Comparison of ENCODE assay signal across 22 cellular contexts in genomic region chr5:150347003-150347402, GRCh38. TPM values are rescaled to one million over a fixed set of nuclear protein-coding genes. Genes with fewer than 3 reads are reported as not detected.
DNase-seq lines count a peak whose midpoint lies in the region; ATAC-seq and TF ChIP-seq lines count a peak whose summit lies in the region.
"Had no signal": no experiment of that assay in that cellular context is flagged by ENCODE, and none has a peak within 500 bp of the region (broad histone marks: within the 10 kb centered on the region; RNA-seq: fewer than 3 reads in every experiment).

No MANE protein-coding gene starts in this region.

- peak overlapping the region; percentile 50 to 77 (median 64) for H3K4me2 ChIP-seq in BLaER1 treated with 17β-estradiol and CSF1 and Interleukin-3, amounts not matched to agents 10 nM and 100 nM
- H3K4me2 ChIP-seq: SK-N-SH had no signal

- ATAC-seq in HG03196 (IDR thresholded peaks at IDR 0.05; ENCODE audit: unreplicated experiment) (no peak), HG02763 (IDR thresholded peaks at IDR 0.05; ENCODE audit: unreplicated experiment) (no peak)
- no peak for ATAC-seq in activated T-cell treated with anti-CD3 and anti-CD28 coated beads, Interleukin-2, amount 50 U/mL, for 4 hours
- ATAC-seq: CD8-positive, alpha-beta T cell; PC-3 had no signal

- H4K20me1 ChIP-seq in BLaER1 treated with 17β-estradiol and CSF1 and Interleukin-3, amounts not matched to agents 10 nM and 100 nM: 0 out of 22 replicates have a peak, but pooled peaks cover 0 to 6% (median 0%) of the 10 kb centered on the region in 11 experiments

- peaks cover 31 to 67% (median 53%) of the 10 kb centered on the region in 10 experiments for H3K4me1 ChIP-seq in BLaER1 treated with 17β-estradiol and CSF1 and Interleukin-3, amounts not matched to agents 10 nM and 100 nM
- H3K4me1 ChIP-seq: Caco-2 had no signal

- TF ChIP-seq POLR2A in NB4 (IDR thresholded peaks at IDR 0.05; ENCODE audit: extremely low read depth, insufficient read length): no peak

- H3K27me3 Mint-ChIP-seq in neural crest cell (ENCODE audit: low read depth): no peaks in the 10 kb centered on the region
- H3K27me3 Mint-ChIP-seq in activated T-cell treated with anti-CD3 and anti-CD28 coated beads, Interleukin-2, amount 50 U/mL, for 4 hours (ENCODE audit: low read depth): peaks cover 2% of the 10 kb centered on the region

- no peaks in the 10 kb centered on the region for H3K9me3 Mint-ChIP-seq in neural crest cell
- no peaks in the 10 kb centered on the region for H3K9me3 Mint-ChIP-seq in activated T-cell treated with anti-CD3 and anti-CD28 coated beads, Interleukin-2, amount 50 U/mL, for 4 hours
- H3K9me3 Mint-ChIP-seq: CD8-positive, alpha-beta T cell; HFFc6 had no signal

- H3K36me3 Mint-ChIP-seq in neural crest cell (ENCODE audit: low read depth): no peaks in the 10 kb centered on the region
- H3K36me3 Mint-ChIP-seq in activated T-cell treated with anti-CD3 and anti-CD28 coated beads, Interleukin-2, amount 50 U/mL, for 4 hours (ENCODE audit: insufficient read depth): no peaks in the 10 kb centered on the region
- H3K36me3 Mint-ChIP-seq: CD8-positive, alpha-beta T cell had no signal

- H3K4me3 Mint-ChIP-seq in neural crest cell: no peak overlapping the region
- H3K4me3 Mint-ChIP-seq in activated T-cell treated with anti-CD3 and anti-CD28 coated beads, Interleukin-2, amount 50 U/mL, for 4 hours: no peak overlapping the region
- H3K4me3 Mint-ChIP-seq: CD8-positive, alpha-beta T cell; HFFc6 had no signal

- H3K27ac Mint-ChIP-seq in neural crest cell (ENCODE audit: unreplicated experiment): peak overlapping the region; percentile 82
- H3K27ac Mint-ChIP-seq: CD8-positive, alpha-beta T cell; HFFc6 had no signal

- TF ChIP-seq CTCF in NB4 (IDR thresholded peaks at IDR 0.05; ENCODE audit: low read depth, low read length): no peak
- no peak for TF ChIP-seq CTCF in choroid plexus epithelial cell (conservative IDR thresholded peaks at IDR 0.05; ENCODE audit: low read depth, low read length)
- TF ChIP-seq CTCF in neural crest cell (conservative IDR thresholded peaks at IDR 0.05): no peak

- H3K9me3 ChIP-seq in BLaER1 treated with 17β-estradiol and CSF1 and Interleukin-3, amounts not matched to agents 10 nM and 100 nM (replicated peaks in 1 of 11): no peaks in the 10 kb centered on the region
- H3K9me3 ChIP-seq: Caco-2, HAP-1, SK-N-SH had no signal

- DNase-seq in NB4 (ENCODE audit: low read depth) (peak; percentile 91), choroid plexus epithelial cell (ENCODE audit: low read depth) (peak; percentile 39), neural crest cell (ENCODE audit: low read depth, low spot score) (no peak)
- no peak for DNase-seq in activated CD8-positive, alpha-beta memory T cell treated with anti-CD3 and anti-CD28 coated beads, Interleukin-2, amount 50 U/mL, for 4 hours
- DNase-seq in activated T-cell treated with anti-CD3 and anti-CD28 coated beads, Interleukin-2, amount 50 U/mL, for 4 hours: no peak
- DNase-seq: C1 segment of cervical spinal cord; Caco-2; CD8-positive, alpha-beta T cell; GOT3; HFFc6; Kasumi-1; NCI-H1105 treated with DMSO at 0.1 percent for 48 hours; NCI-H2029; NCI-H446 treated with DMSO at 0.1 percent for 48 hours; NCI-H526; NCI-H82; PC-3; SK-N-SH had no signal

- H3K9ac ChIP-seq in BLaER1 treated with 17β-estradiol and CSF1 and Interleukin-3, amounts not matched to agents 10 nM and 100 nM: peak overlapping the region in 1 of 11 experiments; percentile 32; a peak in 3 of 22 replicates
- H3K9ac ChIP-seq: SK-N-SH had no signal

- no peaks in the 10 kb centered on the region for H3K27me3 ChIP-seq in BLaER1 treated with 17β-estradiol and CSF1 and Interleukin-3, amounts not matched to agents 10 nM and 100 nM

- H3K36me3 ChIP-seq in BLaER1 treated with 17β-estradiol and CSF1 and Interleukin-3, amounts not matched to agents 10 nM and 100 nM: no peaks in the 10 kb centered on the region
- H3K36me3 ChIP-seq: HAP-1 had no signal

- no peak overlapping the region for H3K4me3 ChIP-seq in BLaER1 treated with 17β-estradiol and CSF1 and Interleukin-3, amounts not matched to agents 10 nM and 100 nM
- H3K4me3 ChIP-seq in NB4 (ENCODE audit: low read depth, low read length): no peak overlapping the region
- H3K4me3 ChIP-seq in choroid plexus epithelial cell (ENCODE audit: low read depth, low read length): no peak overlapping the region
- H3K4me3 ChIP-seq: HAP-1 had no signal

- H3K4me1 Mint-ChIP-seq in neural crest cell: peaks cover 43% of the 10 kb centered on the region
- H3K4me1 Mint-ChIP-seq in activated T-cell treated with anti-CD3 and anti-CD28 coated beads, Interleukin-2, amount 50 U/mL, for 4 hours (ENCODE audit: low read depth): peaks cover 17% of the 10 kb centered on the region

- H3K27ac ChIP-seq in BLaER1 treated with 17β-estradiol and CSF1 and Interleukin-3, amounts not matched to agents 10 nM and 100 nM: peak overlapping the region in 4 of 11 experiments; percentile 2 to 29 (median 15); a peak in 6 of 22 replicates

RNA-seq across cellular contexts. Expression of gene TCOF1, which starts 10.5 kb away (rescaled TPM):
- 91.1 and 96.0 TPM in 2 replicates for total RNA-seq in neural crest cell
- total RNA-seq in activated T-cell treated with anti-CD3 and anti-CD28 coated beads, Interleukin-2, amount 50 U/mL, for 4 hours: 100 to 1,000 TPM; 153 to 160 (median 156) TPM

RNA-seq across cellular contexts. Expression of gene ARSI, which starts 44.3 kb away (rescaled TPM):
- total RNA-seq in neural crest cell: 0.25 and 0.51 TPM in 2 replicates
- not detected for total RNA-seq in activated T-cell treated with anti-CD3 and anti-CD28 coated beads, Interleukin-2, amount 50 U/mL, for 4 hours

RNA-seq across cellular contexts. Expression of gene CAMK2A, which starts 57.4 kb away (rescaled TPM):
- total RNA-seq in neural crest cell: 0.30 and 0.59 TPM in 2 replicates
- total RNA-seq in activated T-cell treated with anti-CD3 and anti-CD28 coated beads, Interleukin-2, amount 50 U/mL, for 4 hours: not detected
- total RNA-seq: Caco-2 had no signal

Comparison
In these comparisons a context has a peak if more than half of its experiments do, and no peak if none do; other contexts are left out.
1. DNase-seq: peak in NB4 (single experiment) and choroid plexus epithelial cell (single experiment); none in neural crest cell (single experiment), activated CD8-positive, alpha-beta memory T cell treated with anti-CD3 and anti-CD28 coated beads, Interleukin-2, amount 50 U/mL, for 4 hours (single experiment) and activated T-cell treated with anti-CD3 and anti-CD28 coated beads, Interleukin-2, amount 50 U/mL, for 4 hours (single experiment).